8 cellular contexts compared by ENCODE assay signal in genomic region chr17:37489197-37490001, GRCh38.
A peak's percentile ranks its signal among the peaks of the same experiment; 100 is the strongest.
DNase-seq lines count a peak whose midpoint lies in the region; ATAC-seq and TF ChIP-seq lines count a peak whose summit lies in the region.

Gene DUSP14, plus strand, starts transcription at chr17:37489891. Its CDS starts 22,382 bp downstream, at chr17:37512273.

- H3K4me3 ChIP-seq in iPS-20b (ENCODE audit: low read length) (peak within 1 kb of the TSS; percentile 83), skin epidermis (peak within 1 kb of the TSS; percentile 56 to 84 (median 76))

- peaks cover 25% of the 10 kb centered on the region for H3K4me1 ChIP-seq in iPS-20b (ENCODE audit: insufficient read depth, low read length)

- DNase-seq in NCI-H1417 (lab: John Stamatoyannopoulos, UW): peak; percentile 91 to 93 (median 92)
- DNase-seq in NCI-H1417 treated with DMSO at 0.1 percent for 48 hours (lab: John Stamatoyannopoulos, UW): no peak
- DNase-seq in NCI-H2081 (lab: John Stamatoyannopoulos, UW): peak; percentile 89 to 91
- peak; percentile 92 to 96 for DNase-seq in T47D (ENCODE audit: low read depth in 1 of 2, low spot score in 1 of 2)

- peaks cover 32% of the 10 kb centered on the region for H3K27me3 ChIP-seq in iPS-20b (ENCODE audit: insufficient read depth, low read length)

- no peaks in the 10 kb centered on the region for H3K36me3 ChIP-seq in iPS-20b (ENCODE audit: insufficient read depth, low read depth, low read length)

- peak within 1 kb of the TSS; percentile 66; the same call in 1 of the 2 replicates for H3K9ac ChIP-seq in iPS-20b (ENCODE audit: low read depth, low read length)

- H3K27ac ChIP-seq in VCaP (peak within 1 kb of the TSS; percentile 98), iPS-20b (ENCODE audit: low read length) (no peak within 1 kb of the TSS), skin epidermis (peak within 1 kb of the TSS; percentile 85 to 99 (median 93))

- in situ Hi-C loops in T47D (cut with HindIII; ENCODE audit: low pct_unique_long_range_greater_than_20kb, low sequenced_read_pairs): no loop called here

- no peaks in the 10 kb centered on the region for H3K9me3 ChIP-seq in iPS-20b (ENCODE audit: insufficient read depth, low read depth, low read length)

- TF ChIP-seq CTCF in VCaP (conservative IDR thresholded peaks at IDR 0.05): no peak

- ATAC-seq in HG02852 (IDR thresholded peaks at IDR 0.05; ENCODE audit: unreplicated experiment): peak; percentile 54
